1 cellular context compared by ENCODE assay signal in genomic region chr19:40425450-40426287, GRCh38.
TF ChIP-seq lines count a peak whose summit lies in the region.

A gene with protein sequence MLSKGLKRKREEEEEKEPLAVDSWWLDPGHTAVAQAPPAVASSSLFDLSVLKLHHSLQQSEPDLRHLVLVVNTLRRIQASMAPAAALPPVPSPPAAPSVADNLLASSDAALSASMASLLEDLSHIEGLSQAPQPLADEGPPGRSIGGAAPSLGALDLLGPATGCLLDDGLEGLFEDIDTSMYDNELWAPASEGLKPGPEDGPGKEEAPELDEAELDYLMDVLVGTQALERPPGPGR (minus strand): TSS chr19:40425992. CDS start chr19:40423546, 2,446 bp downstream.

TF ChIP-seq in HepG2, 621 proteins besides CTCF, POLR2A, EP300 and RAD21 (continued from another document and continues in another):
- TF ChIP-seq DZIP1 (CRISPR knock-in tag; IDR thresholded peaks at IDR 0.05) (no peak), UBTF (CRISPR knock-in tag; IDR thresholded peaks at IDR 0.05) (peak; percentile 74; the same call in 1 of the 2 replicates), NCOR1 (IDR thresholded peaks at IDR 0.05; ENCODE audit: borderline replicate concordance, low read length) (no peak; the same call in 1 of the 2 replicates), ZSCAN29 (CRISPR knock-in tag; conservative IDR thresholded peaks at IDR 0.05) (0 out of 2 replicates have a peak, but pooled peaks have one; percentile 41), ZNF703 (CRISPR knock-in tag; IDR thresholded peaks at IDR 0.05; ENCODE audit: borderline replicate concordance) (no peak; the same call in 1 of the 2 replicates), ZNF563 (CRISPR knock-in tag; IDR thresholded peaks at IDR 0.05) (peak; percentile 77), SMC3 (IDR thresholded peaks at IDR 0.05; ENCODE audit: low read length) (no peak), ZNF143 (CRISPR knock-in tag; IDR thresholded peaks at IDR 0.05) (peak; percentile 53; the same call in 1 of the 2 replicates), CREM (IDR thresholded peaks at IDR 0.05) (peak; percentile 51), CREM (CRISPR knock-in tag; IDR thresholded peaks at IDR 0.05) (no peak), ZNF160 (CRISPR knock-in tag; IDR thresholded peaks at IDR 0.05) (no peak), TEAD2 (CRISPR knock-in tag; IDR thresholded peaks at IDR 0.05) (no peak), ASH2L (IDR thresholded peaks at IDR 0.05; ENCODE audit: insufficient read length, low read depth, low read length) (no peak), ZNF30 (CRISPR knock-in tag; IDR thresholded peaks at IDR 0.05) (no peak), KDM5A (IDR thresholded peaks at IDR 0.05; ENCODE audit: borderline replicate concordance, low read length) (no peak; the same call in 1 of the 2 replicates), NBN (conservative IDR thresholded peaks at IDR 0.05) (no peak), ATM (IDR thresholded peaks at IDR 0.05; ENCODE audit: borderline replicate concordance) (no peak), HDAC2 (CRISPR knock-in tag; IDR thresholded peaks at IDR 0.05) (peak; percentile 11; the same call in 1 of the 2 replicates), HNRNPLL (IDR thresholded peaks at IDR 0.05; ENCODE audit: low read depth, low read length, poor library complexity, severe bottlenecking) (peak; percentile 65), ZNF263 (CRISPR knock-in tag; IDR thresholded peaks at IDR 0.05) (no peak), THAP11 (CRISPR knock-in tag; IDR thresholded peaks at IDR 0.05) (peak; percentile 78), DDIT3 (CRISPR knock-in tag; IDR thresholded peaks at IDR 0.05) (no peak), PCBP2 (optimal IDR thresholded peaks at IDR 0.05; ENCODE audit: low read depth, low read length, poor library complexity, severe bottlenecking) (no peak), ZNF10 (CRISPR knock-in tag; IDR thresholded peaks at IDR 0.05; ENCODE audit: borderline replicate concordance, low read depth) (no peak), ZNF343 (CRISPR knock-in tag; IDR thresholded peaks at IDR 0.05) (0 out of 2 replicates have a peak, but pooled peaks have one; percentile 42), ZNF546 (CRISPR knock-in tag; conservative IDR thresholded peaks at IDR 0.05) (no peak), ZNF564 (CRISPR knock-in tag; IDR thresholded peaks at IDR 0.05) (no peak), ZMYM3 (CRISPR knock-in tag; IDR thresholded peaks at IDR 0.05) (no peak), SRF (IDR thresholded peaks at IDR 0.05; ENCODE audit: low read depth, low read length) (no peak), TCF7L2 (IDR thresholded peaks at IDR 0.05; ENCODE audit: low read depth, low read length) (no peak), ZNF264 (CRISPR knock-in tag; IDR thresholded peaks at IDR 0.05) (peak; percentile 81), ZNF550 (CRISPR knock-in tag; IDR thresholded peaks at IDR 0.05; ENCODE audit: borderline replicate concordance) (no peak), SKIL (CRISPR knock-in tag; IDR thresholded peaks at IDR 0.05; ENCODE audit: borderline replicate concordance) (no peak; the same call in 1 of the 2 replicates), HNRNPH1 (optimal IDR thresholded peaks at IDR 0.05; ENCODE audit: low read depth, low read length) (no peak), KLF16 (CRISPR knock-in tag; IDR thresholded peaks at IDR 0.05) (peak in 1 of 2 experiments; percentile 86; a peak in 1 of 4 replicates), ZNF230 (CRISPR knock-in tag; IDR thresholded peaks at IDR 0.05) (peak; percentile 65; the same call in 1 of the 2 replicates), MAFG (CRISPR knock-in tag; IDR thresholded peaks at IDR 0.05) (no peak), MED1 (CRISPR knock-in tag; IDR thresholded peaks at IDR 0.05) (peak; percentile 44), IRX3 (CRISPR knock-in tag; IDR thresholded peaks at IDR 0.05; ENCODE audit: borderline replicate concordance, low read depth) (no peak), GFI1 (CRISPR knock-in tag; IDR thresholded peaks at IDR 0.05; ENCODE audit: borderline replicate concordance) (0 out of 2 replicates have a peak, but pooled peaks have one; percentile 20), CEBPG (CRISPR knock-in tag; IDR thresholded peaks at IDR 0.05) (no peak), TGIF2 (CRISPR knock-in tag; IDR thresholded peaks at IDR 0.05) (no peak), RCOR2 (CRISPR knock-in tag; IDR thresholded peaks at IDR 0.05) (no peak), ZSCAN22 (CRISPR knock-in tag; IDR thresholded peaks at IDR 0.05) (0 out of 2 replicates have a peak, but pooled peaks have one; percentile 47), ZNF776 (CRISPR knock-in tag; IDR thresholded peaks at IDR 0.05) (no peak), ARNTL (CRISPR knock-in tag; IDR thresholded peaks at IDR 0.05) (no peak), RBFOX2 (IDR thresholded peaks at IDR 0.05; ENCODE audit: low read depth, low read length) (peak; percentile 89), ISX (CRISPR knock-in tag; conservative IDR thresholded peaks at IDR 0.05) (no peak), ZSCAN30 (CRISPR knock-in tag; IDR thresholded peaks at IDR 0.05) (no peak), TFE3 (CRISPR knock-in tag; IDR thresholded peaks at IDR 0.05) (no peak), ZNF335 (CRISPR knock-in tag; IDR thresholded peaks at IDR 0.05) (no peak), ZBTB42 (CRISPR knock-in tag; IDR thresholded peaks at IDR 0.05) (no peak), TARDBP (CRISPR knock-in tag; IDR thresholded peaks at IDR 0.05) (no peak), ADNP (CRISPR knock-in tag; IDR thresholded peaks at IDR 0.05) (no peak), HNRNPUL1 (IDR thresholded peaks at IDR 0.05; ENCODE audit: low read depth, low read length) (no peak), SUZ12 (IDR thresholded peaks at IDR 0.05; ENCODE audit: low read depth, low read length) (no peak), HINFP (CRISPR knock-in tag; IDR thresholded peaks at IDR 0.05; ENCODE audit: low read depth) (no peak), SYNCRIP (IDR thresholded peaks at IDR 0.05; ENCODE audit: insufficient read depth, low read depth, low read length) (no peak)
- TF ChIP-seq, protein P1, sequence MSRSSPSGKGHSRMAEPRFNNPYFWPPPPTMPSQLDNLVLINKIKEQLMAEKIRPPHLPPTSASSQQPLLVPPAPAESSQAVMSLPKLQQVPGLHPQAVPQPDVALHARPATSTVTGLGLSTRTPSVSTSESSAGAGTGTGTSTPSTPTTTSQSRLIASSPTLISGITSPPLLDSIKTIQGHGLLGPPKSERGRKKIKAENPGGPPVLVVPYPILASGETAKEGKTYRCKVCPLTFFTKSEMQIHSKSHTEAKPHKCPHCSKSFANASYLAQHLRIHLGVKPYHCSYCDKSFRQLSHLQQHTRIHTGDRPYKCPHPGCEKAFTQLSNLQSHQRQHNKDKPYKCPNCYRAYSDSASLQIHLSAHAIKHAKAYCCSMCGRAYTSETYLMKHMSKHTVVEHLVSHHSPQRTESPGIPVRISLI (CRISPR knock-in tag; IDR thresholded peaks at IDR 0.05; ENCODE audit: borderline replicate concordance): peak; percentile 37; the same call in 1 of the 2 replicates
- TF ChIP-seq, protein P2, sequence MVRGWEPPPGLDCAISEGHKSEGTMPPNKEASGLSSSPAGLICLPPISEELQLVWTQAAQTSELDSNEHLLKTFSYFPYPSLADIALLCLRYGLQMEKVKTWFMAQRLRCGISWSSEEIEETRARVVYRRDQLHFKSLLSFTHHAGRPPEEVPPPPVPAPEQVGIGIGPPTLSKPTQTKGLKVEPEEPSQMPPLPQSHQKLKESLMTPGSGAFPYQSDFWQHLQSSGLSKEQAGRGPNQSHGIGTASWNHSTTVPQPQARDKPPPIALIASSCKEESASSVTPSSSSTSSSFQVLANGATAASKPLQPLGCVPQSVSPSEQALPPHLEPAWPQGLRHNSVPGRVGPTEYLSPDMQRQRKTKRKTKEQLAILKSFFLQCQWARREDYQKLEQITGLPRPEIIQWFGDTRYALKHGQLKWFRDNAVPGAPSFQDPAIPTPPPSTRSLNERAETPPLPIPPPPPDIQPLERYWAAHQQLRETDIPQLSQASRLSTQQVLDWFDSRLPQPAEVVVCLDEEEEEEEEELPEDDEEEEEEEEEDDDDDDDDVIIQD (CRISPR knock-in tag; IDR thresholded peaks at IDR 0.05; ENCODE audit: low read depth): no peak
- TF ChIP-seq, protein P3, sequence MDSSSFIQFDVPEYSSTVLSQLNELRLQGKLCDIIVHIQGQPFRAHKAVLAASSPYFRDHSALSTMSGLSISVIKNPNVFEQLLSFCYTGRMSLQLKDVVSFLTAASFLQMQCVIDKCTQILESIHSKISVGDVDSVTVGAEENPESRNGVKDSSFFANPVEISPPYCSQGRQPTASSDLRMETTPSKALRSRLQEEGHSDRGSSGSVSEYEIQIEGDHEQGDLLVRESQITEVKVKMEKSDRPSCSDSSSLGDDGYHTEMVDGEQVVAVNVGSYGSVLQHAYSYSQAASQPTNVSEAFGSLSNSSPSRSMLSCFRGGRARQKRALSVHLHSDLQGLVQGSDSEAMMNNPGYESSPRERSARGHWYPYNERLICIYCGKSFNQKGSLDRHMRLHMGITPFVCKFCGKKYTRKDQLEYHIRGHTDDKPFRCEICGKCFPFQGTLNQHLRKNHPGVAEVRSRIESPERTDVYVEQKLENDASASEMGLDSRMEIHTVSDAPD (CRISPR knock-in tag; IDR thresholded peaks at IDR 0.05): no peak
